Comparison of ENCODE assay signal across 16 cellular contexts in the genomic region with DNA sequence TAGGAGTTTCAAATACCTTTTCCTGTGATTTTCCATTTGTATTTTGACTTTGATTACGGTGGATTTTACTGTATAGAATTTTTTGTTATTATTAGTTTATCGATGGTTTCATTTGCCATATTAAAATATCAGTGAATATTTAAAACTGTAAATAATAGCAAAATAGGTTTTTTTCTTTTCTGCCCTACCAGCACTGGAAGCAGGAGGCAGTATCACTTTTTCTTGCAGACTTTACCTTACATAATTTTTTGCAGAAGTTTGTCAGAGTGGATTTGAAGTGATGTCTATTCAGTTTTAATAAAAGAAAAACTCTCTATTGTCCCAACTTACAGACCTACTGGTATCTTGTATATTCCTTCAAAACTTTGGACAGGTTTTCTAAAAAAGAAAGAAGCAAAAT.
"Had no signal": no experiment of that assay in that cellular context is flagged by ENCODE, and none has a peak within 500 bp of the region (broad histone marks: within the 10 kb centered on the region; RNA-seq: fewer than 3 reads in every experiment).

No MANE protein-coding gene starts in this region.

- H3K9me3 ChIP-seq: gastroesophageal sphincter, sigmoid colon, stomach, testis, upper lobe of right lung had no signal

- H3K27ac ChIP-seq: esophagus muscularis mucosa, gastroesophageal sphincter, heart right ventricle, sigmoid colon, spleen, stomach, testis, upper lobe of right lung had no signal

- H3K4me1 ChIP-seq: esophagus muscularis mucosa, gastroesophageal sphincter, heart right ventricle, sigmoid colon, spleen, stomach, testis, upper lobe of right lung had no signal

- H3K27me3 ChIP-seq: esophagus muscularis mucosa, gastroesophageal sphincter, heart right ventricle, sigmoid colon, spleen, stomach, testis, upper lobe of right lung had no signal

- ATAC-seq: activated naive CD4-positive, alpha-beta T cell treated with anti-CD3 and anti-CD28 coated beads, Interleukin-2, amount 50 U/mL, for 72 hours; activated T-cell treated with anti-CD3 and anti-CD28 coated beads, Interleukin-2, amount 50 U/mL, for 72 hours; gastroesophageal sphincter; heart right ventricle; upper lobe of right lung had no signal

- DNase-seq: activated CD4-positive, alpha-beta T cell treated with anti-CD3 and anti-CD28 coated beads, Interleukin-2, amount 10 ng/mL, durations not matched to agents 7 days and 5 days; activated CD8-positive, alpha-beta memory T cell treated with anti-CD3 and anti-CD28 coated beads, Interleukin-2, amount 50 U/mL, for 48 hours; activated gamma-delta T cell; activated T-cell treated with anti-CD3 and anti-CD28 coated beads, Interleukin-2, amount 50 U/mL, for 72 hours; heart right ventricle; nephron progenitor cell; occipital lobe; sigmoid colon; spleen; stomach; testis; upper lobe of right lung had no signal

- H3K36me3 ChIP-seq: esophagus muscularis mucosa, gastroesophageal sphincter, heart right ventricle, sigmoid colon, spleen, stomach, upper lobe of right lung had no signal

- H3K4me3 ChIP-seq: esophagus muscularis mucosa, gastroesophageal sphincter, heart right ventricle, lung, sigmoid colon, spleen, stomach, testis, upper lobe of right lung had no signal
